In the genomic region with DNA sequence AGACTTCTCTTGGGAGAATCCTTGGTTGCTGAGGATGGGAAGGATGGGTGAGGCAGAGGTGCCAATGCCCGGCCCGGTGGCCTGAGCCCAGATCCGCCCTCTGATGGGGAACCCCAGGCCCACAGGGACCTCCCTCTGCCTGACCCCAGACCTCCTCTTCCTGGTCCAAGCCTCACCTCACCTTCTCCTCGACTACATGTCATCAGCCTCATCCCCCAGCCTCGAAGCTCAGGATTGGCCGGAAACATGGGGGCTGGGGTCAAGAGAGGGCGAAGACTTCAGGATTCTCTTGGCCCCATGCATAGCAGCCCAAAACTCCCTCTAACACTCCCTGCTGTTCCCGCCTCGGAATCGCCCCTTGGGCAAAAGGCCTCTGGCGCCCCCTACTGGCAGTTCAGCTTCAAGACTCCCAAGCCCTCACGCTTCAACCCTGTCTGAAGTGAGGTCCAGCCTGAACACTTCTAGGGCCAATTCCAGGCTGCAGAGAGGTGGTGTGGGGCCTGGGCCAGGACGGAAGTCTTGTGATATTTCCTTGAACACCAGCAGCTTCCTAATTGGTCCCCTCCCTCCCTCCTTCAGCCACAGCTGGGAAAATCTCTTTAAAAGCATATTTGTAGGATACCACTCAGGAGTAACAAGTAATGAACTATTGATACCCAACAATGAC, we compare ENCODE assay signal across 8 cellular contexts. TPM values are rescaled to one million over a fixed set of nuclear protein-coding genes. Genes with fewer than 3 reads are reported as not detected.
A peak's percentile ranks its signal among the peaks of the same experiment; 100 is the strongest.
DNase-seq lines count a peak whose midpoint lies in the region; ATAC-seq, FAIRE-seq and TF ChIP-seq lines count a peak whose summit lies in the region.

No MANE protein-coding gene starts in this region.

- DNase-seq in Caco-2: peak; percentile 87 to 94
- DNase-seq in NCI-H526 (lab: John Stamatoyannopoulos, UW): peak; percentile 72 to 92
- DNase-seq in activated CD4-positive, alpha-beta T cell treated with anti-CD3 and anti-CD28 coated beads, Interleukin-2, amount 10 ng/mL, durations not matched to agents 7 days and 5 days: peak; percentile 91
- peak; percentile 87 for DNase-seq in choroid plexus epithelial cell (ENCODE audit: low read depth)
- peak; percentile 73 for DNase-seq in HepG2 (ENCODE audit: low spot score)
- peak; percentile 64 to 91 (median 81) for DNase-seq in stimulated activated CD4-positive, alpha-beta T cell treated with anti-CD3 and anti-CD28 coated beads, TNF-alpha, amount 100 ng/mL, for 1 hour (ENCODE audit: low read depth in 3 of 3, low spot score in 1 of 3)

- H3K27ac Mint-ChIP-seq in Caco-2 (ENCODE audit: unreplicated experiment): peak overlapping the region; percentile 6
- peak overlapping the region; percentile 80 for H3K27ac Mint-ChIP-seq in activated CD4-positive, alpha-beta T cell treated with anti-CD3 and anti-CD28 coated beads, Interleukin-2, amount 10 ng/mL, durations not matched to agents 7 days and 5 days

- no peaks in the 10 kb centered on the region for H3K27me3 ChIP-seq in Caco-2 (replicated peaks; ENCODE audit: control insufficient read depth, insufficient read depth, low read length)
- H3K27me3 ChIP-seq in HepG2 (ENCODE audit: control insufficient read depth in 1 of 2, insufficient read depth in 2 of 2, low read length in 2 of 2): peaks cover 0 to 45% of the 10 kb centered on the region in 2 experiments; a peak in 3 of 5 replicates

- TF ChIP-seq RAD21 in HepG2 (CRISPR knock-in tag; IDR thresholded peaks at IDR 0.05): peak; percentile 98

- CTCF ChIA-PET in Caco-2 (lab: Charles Lee): interaction anchor here (0.9 to 3.2 kb wide), 11 partner anchors 30 to 167 kb away, joined by 3 to 45 read pairs (median 5); a partner anchor contains a TSS
- CTCF ChIA-PET in activated CD4-positive, alpha-beta T cell treated with anti-CD3 and anti-CD28 coated beads, Interleukin-2, amount 10 ng/mL, durations not matched to agents 7 days and 5 days (lab: Charles Lee): interaction anchor here (0.7 to 6.6 kb wide), 34 partner anchors 8 to 250 kb away, joined by 3 to 55 read pairs (median 4); a partner anchor contains a TSS
- CTCF ChIA-PET in HepG2 (lab: Yijun Ruan, JAX; ENCODE audit: low intra/inter-chr PET ratio, low total read pairs): interaction anchor here (0.7 to 7.1 kb wide), 11 partner anchors 10 to 166 kb away, joined by 3 to 114 read pairs (median 4); no protein-coding TSS in a partner anchor

- no peaks in the 10 kb centered on the region for H3K9me3 ChIP-seq in Caco-2
- no peaks in the 10 kb centered on the region for H3K9me3 ChIP-seq in HepG2 (ENCODE audit: low read length)

- FAIRE-seq in HepG2 (lab: Jason Lieb, UNC): peak; percentile 93

- no peak overlapping the region for H3K4me3 Mint-ChIP-seq in Caco-2 (ENCODE audit: unreplicated experiment)
- H3K4me3 Mint-ChIP-seq in activated CD4-positive, alpha-beta T cell treated with anti-CD3 and anti-CD28 coated beads, Interleukin-2, amount 10 ng/mL, durations not matched to agents 7 days and 5 days: no peak overlapping the region

- peaks cover 8% of the 10 kb centered on the region; the same call in 1 of the 2 replicates for H3K4me1 ChIP-seq in Caco-2
- H3K4me1 ChIP-seq in HepG2 (ENCODE audit: insufficient read depth, low read length): peaks cover 14% of the 10 kb centered on the region

- POLR2A ChIA-PET in Caco-2 (lab: Charles Lee) (interaction anchor here (0.5 kb wide), 1 partner anchor 108 kb away, joined by 5 read pairs; no protein-coding TSS in a partner anchor), HepG2 (lab: Yijun Ruan, JAX) (interaction anchor here (0.9 to 2.6 kb wide), 2 partner anchors 13 to 108 kb away, joined by 3 to 7 read pairs; no protein-coding TSS in a partner anchor)
- POLR2A ChIA-PET in activated CD4-positive, alpha-beta T cell treated with anti-CD3 and anti-CD28 coated beads, Interleukin-2, amount 10 ng/mL, durations not matched to agents 7 days and 5 days (lab: Charles Lee): no interaction called here

- H3K36me3 ChIP-seq in Caco-2 (ENCODE audit: control insufficient read depth, insufficient read depth, low read length) (no peaks in the 10 kb centered on the region), HepG2 (replicated peaks in 1 of 2; ENCODE audit: control insufficient read depth in 1 of 2, insufficient read depth in 2 of 2, low read length in 2 of 2) (no peaks in the 10 kb centered on the region)

- TF ChIP-seq CTCF in Caco-2 (IDR thresholded peaks at IDR 0.05; ENCODE audit: insufficient read depth in 1 of 2, low read depth in 1 of 2, low read length in 1 of 2, severe bottlenecking in 1 of 2, unreplicated experiment in 1 of 2) (peak; percentile 97 to 98), choroid plexus epithelial cell (conservative IDR thresholded peaks at IDR 0.05; ENCODE audit: low read depth, low read length) (peak; percentile 99), HepG2 (CRISPR knock-in tag; IDR thresholded peaks at IDR 0.05) (peak; percentile 99)

- peak overlapping the region; percentile 37; the same call in 1 of the 2 replicates for H3K4me2 ChIP-seq in HepG2 (ENCODE audit: low read depth, low read length)

- TF ChIP-seq POLR2A in HepG2 (IDR thresholded peaks at IDR 0.05; ENCODE audit: insufficient read depth in 1 of 2, low read depth in 2 of 2, low read length in 2 of 2): no peak

- WGBS in HepG2 (ENCODE audit: low lambda C conversion rate): 4% methylated on average over 13 of the region's 13 CpGs

- no peak overlapping the region for H3K27ac ChIP-seq in HepG2 (ENCODE audit: extremely low read length, insufficient read depth, low read length)

- peaks cover 3% of the 10 kb centered on the region for H3K27me3 Mint-ChIP-seq in Caco-2 (ENCODE audit: insufficient read depth, unreplicated experiment)
- H3K27me3 Mint-ChIP-seq in activated CD4-positive, alpha-beta T cell treated with anti-CD3 and anti-CD28 coated beads, Interleukin-2, amount 10 ng/mL, durations not matched to agents 7 days and 5 days: peaks cover 14% of the 10 kb centered on the region

- H3K79me2 ChIP-seq in HepG2 (ENCODE audit: insufficient read depth, low read length): no peaks in the 10 kb centered on the region

- TF ChIP-seq EP300 in HepG2 (IDR thresholded peaks at IDR 0.05; ENCODE audit: low read depth in 2 of 2, low read length in 2 of 2): no peak
- TF ChIP-seq EP300 in HepG2 (CRISPR knock-in tag; IDR thresholded peaks at IDR 0.05; ENCODE audit: borderline replicate concordance): no peak

- H3K4me3 ChIP-seq in Caco-2 (ENCODE audit: low read depth, low read length) (no peak overlapping the region), choroid plexus epithelial cell (ENCODE audit: low read depth, low read length) (no peak overlapping the region), HepG2 (replicated peaks in 1 of 3; ENCODE audit: insufficient read depth in 1 of 3, low read depth in 2 of 3, low read length in 3 of 3) (peak overlapping the region in 1 of 3 experiments; percentile 13; a peak in 1 of 6 replicates)

- no peaks in the 10 kb centered on the region for H3K36me3 Mint-ChIP-seq in Caco-2 (ENCODE audit: insufficient read depth, unreplicated experiment)
- H3K36me3 Mint-ChIP-seq in activated CD4-positive, alpha-beta T cell treated with anti-CD3 and anti-CD28 coated beads, Interleukin-2, amount 10 ng/mL, durations not matched to agents 7 days and 5 days (ENCODE audit: low read depth): no peaks in the 10 kb centered on the region

- H3K9ac ChIP-seq in HepG2 (ENCODE audit: insufficient read depth, low read depth, low read length): no peak overlapping the region

- intact Hi-C loops in Caco-2 (cut with micrococcal nuclease; ENCODE audit: unreplicated experiment) (loop anchor here (1.0 to 2.0 kb wide), 5 partner anchors 79 to 166 kb away; no protein-coding TSS in a partner anchor), HepG2 (cut with micrococcal nuclease; ENCODE audit: unreplicated experiment) (loop anchor here (1.0 to 2.0 kb wide), 6 partner anchors 73 to 166 kb away; no protein-coding TSS in a partner anchor)

- H3K4me1 Mint-ChIP-seq in Caco-2 (ENCODE audit: low read depth, unreplicated experiment): peaks cover 28% of the 10 kb centered on the region
- H3K4me1 Mint-ChIP-seq in activated CD4-positive, alpha-beta T cell treated with anti-CD3 and anti-CD28 coated beads, Interleukin-2, amount 10 ng/mL, durations not matched to agents 7 days and 5 days: peaks cover 20% of the 10 kb centered on the region

- no peak overlapping the region for H2AFZ ChIP-seq in HepG2 (ENCODE audit: low read length)

- in situ Hi-C loops in HepG2 (cut with HindIII; ENCODE audit: extremely low pct_ligation_motif_present, low pct_unique_long_range_greater_than_20kb): loop anchor here (5.0 kb wide), 1 partner anchor 108 kb away; no protein-coding TSS in a partner anchor

- H3K9me3 Mint-ChIP-seq in Caco-2 (ENCODE audit: unreplicated experiment): no peaks in the 10 kb centered on the region
- H3K9me3 Mint-ChIP-seq in activated CD4-positive, alpha-beta T cell treated with anti-CD3 and anti-CD28 coated beads, Interleukin-2, amount 10 ng/mL, durations not matched to agents 7 days and 5 days: no peaks in the 10 kb centered on the region

- H4K20me1 ChIP-seq in HepG2 (ENCODE audit: insufficient read depth, low read length): no peaks in the 10 kb centered on the region

- no TSS peak for BruUV-seq in Caco-2 (replicated peaks; lab: Mats Ljungman, UMichigan)
- no TSS peak for BruUV-seq in HepG2 (replicated peaks; lab: Mats Ljungman, UMichigan)

- ATAC-seq in HG03045 (IDR thresholded peaks at IDR 0.05; ENCODE audit: unreplicated experiment): peak; percentile 74
- peak; percentile 93 for ATAC-seq in HepG2
- ATAC-seq in GM21367 (IDR thresholded peaks at IDR 0.05; ENCODE audit: unreplicated experiment): no peak

RNA-seq across cellular contexts. Expression of a gene that starts 47.2 kb away (rescaled TPM):
- total RNA-seq in Caco-2 (2022) (35.9 and 40.2 TPM in 2 replicates), HepG2 (2016; rRNA removed; fragmentation: Illumina TruSeq; extraction: Trizol) (7.8 and 18.9 TPM in 2 replicates)
- total RNA-seq in activated CD4-positive, alpha-beta T cell treated with anti-CD3 and anti-CD28 coated beads, Interleukin-2, amount 10 ng/mL, durations not matched to agents 7 days and 5 days: 10 to 100 TPM; 85.3 to 93.5 TPM
- 4.4 and 4.5 TPM in 2 replicates for total RNA-seq in HepG2 (2016; cell fraction: cytosol; rRNA removed; fragmentation: Illumina TruSeq; extraction: Trizol; ENCODE audit: low read depth)
- total RNA-seq in HepG2 (2016; cell fraction: insoluble cytoplasmic fraction; rRNA removed; fragmentation: Illumina TruSeq; extraction: Trizol): 6.7 and 19.6 TPM in 2 replicates
- 5.4 and 5.6 TPM in 2 replicates for total RNA-seq in HepG2 (2016; cell fraction: membrane; rRNA removed; fragmentation: Illumina TruSeq; extraction: Trizol)
- total RNA-seq in HepG2 (2016; cell fraction: nucleus; rRNA removed; fragmentation: Illumina TruSeq; extraction: Trizol): 23.4 and 28.4 TPM in 2 replicates
- polyA plus RNA-seq in HepG2 (2011; rRNA removed): 15.5 and 20.0 TPM in 2 replicates
- polyA plus RNA-seq in HepG2 (2011; cell fraction: cytosol; rRNA removed): 5.4 and 8.7 TPM in 2 replicates
- polyA plus RNA-seq in HepG2 (2011; cell fraction: nucleus; rRNA removed): 141 and 178 TPM in 2 replicates
- 6.9 and 8.4 TPM in 2 replicates for polyA plus RNA-seq in HepG2 (2012)
- polyA plus RNA-seq in HepG2 (2016; cell fraction: cytosol; fragmentation: Illumina TruSeq; extraction: Trizol; ENCODE audit: low read depth): 1.1 and 1.5 TPM in 2 replicates
- 8.6 and 9.5 TPM in 2 replicates for polyA plus RNA-seq in HepG2 (2016; cell fraction: insoluble cytoplasmic fraction; fragmentation: Illumina TruSeq; extraction: Trizol; ENCODE audit: low read depth)
- polyA plus RNA-seq in HepG2 (2016; cell fraction: membrane; fragmentation: Illumina TruSeq; extraction: Trizol; ENCODE audit: low read depth): 2.5 and 2.7 TPM in 2 replicates
- polyA plus RNA-seq in HepG2 (2016; cell fraction: nucleus; fragmentation: Illumina TruSeq; extraction: Trizol; ENCODE audit: insufficient read depth, low read depth): 67.3 and 73.4 TPM in 2 replicates
- 17.3 and 32.8 TPM in 2 replicates for polyA minus RNA-seq in HepG2 (2011; rRNA and poly(A)+ RNA removed; ENCODE audit: low replicate concordance)
- 4.6 and 4.8 TPM in 2 replicates for polyA minus RNA-seq in HepG2 (2011; cell fraction: cytosol; rRNA and poly(A)+ RNA removed)
- 26.1 and 28.0 TPM in 2 replicates for polyA minus RNA-seq in HepG2 (2011; cell fraction: nucleus; rRNA and poly(A)+ RNA removed)
